In genomic region chr11:133082851-133083488, GRCh38 we compare ENCODE assay signal across 7 cellular contexts.
A peak's percentile ranks its signal among the peaks of the same experiment; 100 is the strongest.
DNase-seq lines count a peak whose midpoint lies in the region; ATAC-seq and TF ChIP-seq lines count a peak whose summit lies in the region.

No MANE protein-coding gene starts in this region.

- no peaks in the 10 kb centered on the region for H4K20me1 ChIP-seq in fibroblast of lung (ENCODE audit: control insufficient read depth, extremely low read depth, insufficient read depth, low read length)

- H3K4me3 ChIP-seq in fibroblast of lung (replicated peaks in 1 of 4; ENCODE audit: control extremely low read depth in 1 of 4, insufficient read depth in 1 of 4, low read depth in 3 of 4, low read length in 4 of 4) (peak overlapping the region in 3 of 4 experiments; percentile 12 to 48 (median 14)), suprapubic skin (peak overlapping the region; percentile 42)

- no peaks in the 10 kb centered on the region for H3K79me2 ChIP-seq in fibroblast of lung (ENCODE audit: control insufficient read depth, insufficient read depth, low read length)

- TF ChIP-seq EP300 in suprapubic skin (IDR thresholded peaks at IDR 0.05), result no peak

- no peak for TF ChIP-seq POLR2A in suprapubic skin (IDR thresholded peaks at IDR 0.05)

- peak overlapping the region; percentile 70 for H2AFZ ChIP-seq in fibroblast of lung (ENCODE audit: low read length)

- CTCF ChIA-PET in activated CD8-positive, alpha-beta T cell treated with anti-CD3 and anti-CD28 coated beads for 36 hours (lab: Charles Lee), result interaction anchor here (0.8 to 1.5 kb wide), 3 partner anchors 9 to 749 kb away, joined by 3 read pairs; no protein-coding TSS in a partner anchor

- peaks cover 38% of the 10 kb centered on the region for H3K27me3 Mint-ChIP-seq in activated CD8-positive, alpha-beta T cell treated with anti-CD3 and anti-CD28 coated beads for 36 hours
- H3K27me3 Mint-ChIP-seq in nephron (ENCODE audit: low read depth), result peaks cover 81% of the 10 kb centered on the region

- H3K4me2 ChIP-seq in fibroblast of lung (ENCODE audit: extremely low read depth, insufficient read depth, low read length), result peak overlapping the region; percentile 52

- H3K36me3 ChIP-seq in fibroblast of lung (ENCODE audit: control insufficient read depth, insufficient read depth, low read length) (no peaks in the 10 kb centered on the region), suprapubic skin (no peaks in the 10 kb centered on the region)

- POLR2A ChIA-PET in activated CD8-positive, alpha-beta T cell treated with anti-CD3 and anti-CD28 coated beads for 36 hours (lab: Charles Lee), result no interaction called here

- no CpG with 5 or more reads among the region's 71 CpGs for WGBS in suprapubic skin

- H3K27ac Mint-ChIP-seq in activated CD8-positive, alpha-beta T cell treated with anti-CD3 and anti-CD28 coated beads for 36 hours, result no peak overlapping the region
- no peak overlapping the region for H3K27ac Mint-ChIP-seq in nephron

- peak; percentile 80 for TF ChIP-seq CTCF in activated CD8-positive, alpha-beta T cell treated with anti-CD3 and anti-CD28 coated beads for 36 hours (IDR thresholded peaks at IDR 0.05)
- TF ChIP-seq CTCF in fibroblast of lung (conservative IDR thresholded peaks at IDR 0.05 in 1 of 2, IDR thresholded peaks at IDR 0.05 in 1 of 2; ENCODE audit: low read depth in 1 of 2, low read length in 2 of 2), result peak in 1 of 2 donors; percentile 44
- peak; percentile 79 to 99 (median 90) for TF ChIP-seq CTCF in nephron (IDR thresholded peaks at IDR 0.05; ENCODE audit: unreplicated experiment in 3 of 3)
- TF ChIP-seq CTCF in suprapubic skin (IDR thresholded peaks at IDR 0.05), result peak; percentile 84 to 98

- no peaks in the 10 kb centered on the region for H3K36me3 Mint-ChIP-seq in activated CD8-positive, alpha-beta T cell treated with anti-CD3 and anti-CD28 coated beads for 36 hours (ENCODE audit: low read depth)
- no peaks in the 10 kb centered on the region for H3K36me3 Mint-ChIP-seq in nephron (ENCODE audit: low read depth)

- H3K27me3 ChIP-seq in fibroblast of lung (ENCODE audit: control insufficient read depth, insufficient read depth, low read length) (no peaks in the 10 kb centered on the region), suprapubic skin (peaks cover 65% of the 10 kb centered on the region)

- H3K9me3 Mint-ChIP-seq in activated CD8-positive, alpha-beta T cell treated with anti-CD3 and anti-CD28 coated beads for 36 hours, result no peaks in the 10 kb centered on the region
- no peaks in the 10 kb centered on the region for H3K9me3 Mint-ChIP-seq in nephron

- peak; percentile 91 for ATAC-seq in GM18502 (IDR thresholded peaks at IDR 0.05; ENCODE audit: poor library complexity, unreplicated experiment)
- ATAC-seq in HG02588 (IDR thresholded peaks at IDR 0.05; ENCODE audit: unreplicated experiment), result peak; percentile 94
- ATAC-seq in activated CD8-positive, alpha-beta T cell treated with anti-CD3 and anti-CD28 coated beads for 36 hours, result peak; percentile 94

- H3K9ac ChIP-seq in fibroblast of lung (ENCODE audit: insufficient read depth, low read length), result no peak overlapping the region

- peak; percentile 76 for DNase-seq in NCI-H1092 treated with DMSO at 0.1 percent for 48 hours (lab: John Stamatoyannopoulos, UW)
- DNase-seq in activated CD8-positive, alpha-beta T cell treated with anti-CD3 and anti-CD28 coated beads for 36 hours, result peak; percentile 69
- DNase-seq in fibroblast of lung (ENCODE audit: low read depth in 2 of 2), result peak; percentile 35 to 45
- DNase-seq in suprapubic skin (ENCODE audit: low spot score in 2 of 2), result no peak

- H3K4me1 Mint-ChIP-seq in activated CD8-positive, alpha-beta T cell treated with anti-CD3 and anti-CD28 coated beads for 36 hours (ENCODE audit: low read depth), result peaks cover 2% of the 10 kb centered on the region
- H3K4me1 Mint-ChIP-seq in nephron, result no peaks in the 10 kb centered on the region

- H3K4me1 ChIP-seq in fibroblast of lung (ENCODE audit: control insufficient read depth, extremely low read depth, insufficient read depth, low read length) (no peaks in the 10 kb centered on the region), suprapubic skin (peaks cover 17% of the 10 kb centered on the region)

- H3K27ac ChIP-seq in fibroblast of lung (ENCODE audit: insufficient read depth, low read length) (no peak overlapping the region), suprapubic skin (no peak overlapping the region)

- peak overlapping the region; percentile 10 for H3K4me3 Mint-ChIP-seq in activated CD8-positive, alpha-beta T cell treated with anti-CD3 and anti-CD28 coated beads for 36 hours
- H3K4me3 Mint-ChIP-seq in nephron, result peak overlapping the region; percentile 66 to 84 (median 80)

- no peaks in the 10 kb centered on the region for H3K9me3 ChIP-seq in fibroblast of lung (ENCODE audit: control insufficient read depth, insufficient read depth, low read depth, low read length)
- no peaks in the 10 kb centered on the region for H3K9me3 ChIP-seq in suprapubic skin

- intact Hi-C loops in activated CD8-positive, alpha-beta T cell treated with anti-CD3 and anti-CD28 coated beads for 36 hours (cut with micrococcal nuclease), result no loop called here

Comparison
In these comparisons a context has a peak if more than half of its experiments do, and no peak if none do; other contexts are left out.
1. DNase-seq: peak in NCI-H1092 treated with DMSO at 0.1 percent for 48 hours (single experiment), activated CD8-positive, alpha-beta T cell treated with anti-CD3 and anti-CD28 coated beads for 36 hours (single experiment) and fibroblast of lung (2 of 2); none in suprapubic skin (0 of 2).
2. Peak in every context shown above with its lines, with median percentiles within 50 percentile points of each other: ATAC-seq.